ENCODE assay signal across 1 cellular context in the genomic region with DNA sequence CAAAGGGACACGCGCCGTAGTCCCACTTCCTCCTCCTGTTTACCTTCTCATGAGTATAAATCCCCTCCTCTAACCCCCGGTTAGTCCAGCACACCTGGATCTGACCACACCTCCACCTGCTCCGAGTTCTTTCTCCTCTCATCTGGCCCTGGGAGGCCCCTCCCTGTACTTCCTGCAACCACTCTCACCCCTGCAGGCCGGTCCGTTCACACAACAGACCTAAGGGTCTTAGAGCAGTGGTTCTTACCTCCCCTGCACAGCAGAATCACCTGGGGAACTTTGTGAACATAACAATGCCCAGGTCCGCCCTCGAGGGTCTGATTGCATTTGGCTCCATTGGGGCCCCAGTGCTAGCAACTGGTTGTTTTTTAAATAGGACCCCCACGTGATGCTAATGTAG.
TF ChIP-seq lines count a peak whose summit lies in the region.

No MANE protein-coding gene starts in this region.

TF ChIP-seq in H1, 55 proteins besides CTCF, POLR2A, EP300 and RAD21:
- TF ChIP-seq MAFK (IDR thresholded peaks at IDR 0.05; ENCODE audit: low read depth, low read length) = no peak
- TF ChIP-seq SP4 (IDR thresholded peaks at IDR 0.05; ENCODE audit: low read length) = no peak
- no peak for TF ChIP-seq ATF2 (IDR thresholded peaks at IDR 0.05; ENCODE audit: low read length)
- peak; percentile 30 for TF ChIP-seq CTBP2 (IDR thresholded peaks at IDR 0.05; ENCODE audit: borderline replicate concordance, insufficient read depth, insufficient read length, low read length)
- TF ChIP-seq YY1 (IDR thresholded peaks at IDR 0.05; ENCODE audit: low read depth, low read length) = 0 out of 2 replicates have a peak, but pooled peaks have one; percentile 32
- no peak for TF ChIP-seq RBBP5 (IDR thresholded peaks at IDR 0.05; ENCODE audit: borderline replicate concordance, low read depth, low read length)
- no peak for TF ChIP-seq RFX5 (IDR thresholded peaks at IDR 0.05; ENCODE audit: borderline replicate concordance, low read depth, low read length)
- TF ChIP-seq TEAD4 (IDR thresholded peaks at IDR 0.05; ENCODE audit: low read depth, low read length) = no peak
- TF ChIP-seq BRCA1 (IDR thresholded peaks at IDR 0.05; ENCODE audit: low read depth, low read length) = no peak
- no peak for TF ChIP-seq CBX8 (IDR thresholded peaks at IDR 0.05; ENCODE audit: borderline replicate concordance, low read depth, low read length)
- TF ChIP-seq BCL11A (IDR thresholded peaks at IDR 0.05; ENCODE audit: low read depth in 2 of 2, low read length in 2 of 2) = no peak
- no peak for TF ChIP-seq ZNF274 (IDR thresholded peaks at IDR 0.05; ENCODE audit: borderline replicate concordance, extremely low read depth, low read length)
- no peak for TF ChIP-seq KDM1A (IDR thresholded peaks at IDR 0.05; ENCODE audit: borderline replicate concordance, low read length)
- peak in 1 of 2 experiments; percentile 78; a peak in 1 of 4 replicates for TF ChIP-seq HDAC2 (IDR thresholded peaks at IDR 0.05; ENCODE audit: borderline replicate concordance in 1 of 2, low read depth in 2 of 2, low read length in 2 of 2)
- 0 out of 2 replicates have a peak, but pooled peaks have one; percentile 1 for TF ChIP-seq CEBPB (IDR thresholded peaks at IDR 0.05; ENCODE audit: low read depth, low read length)
- no peak for TF ChIP-seq CHD2 (IDR thresholded peaks at IDR 0.05; ENCODE audit: low read length)
- TF ChIP-seq KDM5A (IDR thresholded peaks at IDR 0.05; ENCODE audit: low read length) = no peak
- no peak for TF ChIP-seq ASH2L (IDR thresholded peaks at IDR 0.05; ENCODE audit: low read length)
- TF ChIP-seq TCF12 (IDR thresholded peaks at IDR 0.05; ENCODE audit: low read depth, low read length) = no peak; the same call in 1 of the 2 replicates
- TF ChIP-seq POLR2AphosphoS5 (IDR thresholded peaks at IDR 0.05; ENCODE audit: low read depth, low read length) = no peak
- TF ChIP-seq GABPA (IDR thresholded peaks at IDR 0.05; ENCODE audit: borderline replicate concordance, insufficient read depth, low read length) = no peak
- no peak for TF ChIP-seq CHD1 (IDR thresholded peaks at IDR 0.05; ENCODE audit: low read depth, low read length)
- TF ChIP-seq, protein P1, sequence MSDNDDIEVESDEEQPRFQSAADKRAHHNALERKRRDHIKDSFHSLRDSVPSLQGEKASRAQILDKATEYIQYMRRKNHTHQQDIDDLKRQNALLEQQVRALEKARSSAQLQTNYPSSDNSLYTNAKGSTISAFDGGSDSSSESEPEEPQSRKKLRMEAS (IDR thresholded peaks at IDR 0.05) = peak; percentile 17; the same call in 1 of the 2 replicates
- no peak for TF ChIP-seq SIX5 (IDR thresholded peaks at IDR 0.05; ENCODE audit: low read depth, low read length)
- no peak for TF ChIP-seq ATF3 (IDR thresholded peaks at IDR 0.05; ENCODE audit: insufficient read depth, low read depth, low read length)
- no peak for TF ChIP-seq RNF2 (IDR thresholded peaks at IDR 0.05; ENCODE audit: borderline replicate concordance, low read depth, low read length, missing control alignments, poor library complexity, severe bottlenecking)
- no peak for TF ChIP-seq NANOG (IDR thresholded peaks at IDR 0.05; ENCODE audit: insufficient read depth, low read depth, low read length, poor library complexity, severe bottlenecking)
- 0 out of 2 replicates have a peak, but pooled peaks have one; percentile 21 for TF ChIP-seq E2F6 (IDR thresholded peaks at IDR 0.05)
- TF ChIP-seq JUND (IDR thresholded peaks at IDR 0.05; ENCODE audit: low read length) = no peak
- no peak for TF ChIP-seq PHF8 (conservative IDR thresholded peaks at IDR 0.05; ENCODE audit: low read depth, low read length)
- TF ChIP-seq NRF1 (IDR thresholded peaks at IDR 0.05; ENCODE audit: low read depth, low read length) = no peak
- TF ChIP-seq, protein P2, sequence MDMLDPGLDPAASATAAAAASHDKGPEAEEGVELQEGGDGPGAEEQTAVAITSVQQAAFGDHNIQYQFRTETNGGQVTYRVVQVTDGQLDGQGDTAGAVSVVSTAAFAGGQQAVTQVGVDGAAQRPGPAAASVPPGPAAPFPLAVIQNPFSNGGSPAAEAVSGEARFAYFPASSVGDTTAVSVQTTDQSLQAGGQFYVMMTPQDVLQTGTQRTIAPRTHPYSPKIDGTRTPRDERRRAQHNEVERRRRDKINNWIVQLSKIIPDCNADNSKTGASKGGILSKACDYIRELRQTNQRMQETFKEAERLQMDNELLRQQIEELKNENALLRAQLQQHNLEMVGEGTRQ (IDR thresholded peaks at IDR 0.05; ENCODE audit: low read length) = peak; percentile 51; the same call in 1 of the 2 replicates
- TF ChIP-seq FOSL1 (IDR thresholded peaks at IDR 0.05; ENCODE audit: insufficient read depth, low read depth, low read length) = no peak
- TF ChIP-seq SP1 (IDR thresholded peaks at IDR 0.05; ENCODE audit: low read depth, low read length) = no peak
- no peak for TF ChIP-seq EGR1 (IDR thresholded peaks at IDR 0.05; ENCODE audit: borderline replicate concordance, low read depth, low read length)
- TF ChIP-seq CREB1 (IDR thresholded peaks at IDR 0.05) = no peak
- no peak for TF ChIP-seq BACH1 (IDR thresholded peaks at IDR 0.05; ENCODE audit: low read length)
- TF ChIP-seq TAF1 (IDR thresholded peaks at IDR 0.05; ENCODE audit: low read depth, low read length) = 0 out of 2 replicates have a peak, but pooled peaks have one; percentile 44
- TF ChIP-seq TAF7 (optimal IDR thresholded peaks at IDR 0.05; ENCODE audit: borderline replicate concordance, low read depth, low read length) = no peak
- TF ChIP-seq TBP (IDR thresholded peaks at IDR 0.05; ENCODE audit: low read depth, low read length) = peak; percentile 33
- TF ChIP-seq JUN (IDR thresholded peaks at IDR 0.05; ENCODE audit: low read depth, low read length) = no peak
- TF ChIP-seq SAP30 (IDR thresholded peaks at IDR 0.05; ENCODE audit: insufficient read depth, insufficient replicate concordance, low read length) = no peak
- TF ChIP-seq, protein P3, sequence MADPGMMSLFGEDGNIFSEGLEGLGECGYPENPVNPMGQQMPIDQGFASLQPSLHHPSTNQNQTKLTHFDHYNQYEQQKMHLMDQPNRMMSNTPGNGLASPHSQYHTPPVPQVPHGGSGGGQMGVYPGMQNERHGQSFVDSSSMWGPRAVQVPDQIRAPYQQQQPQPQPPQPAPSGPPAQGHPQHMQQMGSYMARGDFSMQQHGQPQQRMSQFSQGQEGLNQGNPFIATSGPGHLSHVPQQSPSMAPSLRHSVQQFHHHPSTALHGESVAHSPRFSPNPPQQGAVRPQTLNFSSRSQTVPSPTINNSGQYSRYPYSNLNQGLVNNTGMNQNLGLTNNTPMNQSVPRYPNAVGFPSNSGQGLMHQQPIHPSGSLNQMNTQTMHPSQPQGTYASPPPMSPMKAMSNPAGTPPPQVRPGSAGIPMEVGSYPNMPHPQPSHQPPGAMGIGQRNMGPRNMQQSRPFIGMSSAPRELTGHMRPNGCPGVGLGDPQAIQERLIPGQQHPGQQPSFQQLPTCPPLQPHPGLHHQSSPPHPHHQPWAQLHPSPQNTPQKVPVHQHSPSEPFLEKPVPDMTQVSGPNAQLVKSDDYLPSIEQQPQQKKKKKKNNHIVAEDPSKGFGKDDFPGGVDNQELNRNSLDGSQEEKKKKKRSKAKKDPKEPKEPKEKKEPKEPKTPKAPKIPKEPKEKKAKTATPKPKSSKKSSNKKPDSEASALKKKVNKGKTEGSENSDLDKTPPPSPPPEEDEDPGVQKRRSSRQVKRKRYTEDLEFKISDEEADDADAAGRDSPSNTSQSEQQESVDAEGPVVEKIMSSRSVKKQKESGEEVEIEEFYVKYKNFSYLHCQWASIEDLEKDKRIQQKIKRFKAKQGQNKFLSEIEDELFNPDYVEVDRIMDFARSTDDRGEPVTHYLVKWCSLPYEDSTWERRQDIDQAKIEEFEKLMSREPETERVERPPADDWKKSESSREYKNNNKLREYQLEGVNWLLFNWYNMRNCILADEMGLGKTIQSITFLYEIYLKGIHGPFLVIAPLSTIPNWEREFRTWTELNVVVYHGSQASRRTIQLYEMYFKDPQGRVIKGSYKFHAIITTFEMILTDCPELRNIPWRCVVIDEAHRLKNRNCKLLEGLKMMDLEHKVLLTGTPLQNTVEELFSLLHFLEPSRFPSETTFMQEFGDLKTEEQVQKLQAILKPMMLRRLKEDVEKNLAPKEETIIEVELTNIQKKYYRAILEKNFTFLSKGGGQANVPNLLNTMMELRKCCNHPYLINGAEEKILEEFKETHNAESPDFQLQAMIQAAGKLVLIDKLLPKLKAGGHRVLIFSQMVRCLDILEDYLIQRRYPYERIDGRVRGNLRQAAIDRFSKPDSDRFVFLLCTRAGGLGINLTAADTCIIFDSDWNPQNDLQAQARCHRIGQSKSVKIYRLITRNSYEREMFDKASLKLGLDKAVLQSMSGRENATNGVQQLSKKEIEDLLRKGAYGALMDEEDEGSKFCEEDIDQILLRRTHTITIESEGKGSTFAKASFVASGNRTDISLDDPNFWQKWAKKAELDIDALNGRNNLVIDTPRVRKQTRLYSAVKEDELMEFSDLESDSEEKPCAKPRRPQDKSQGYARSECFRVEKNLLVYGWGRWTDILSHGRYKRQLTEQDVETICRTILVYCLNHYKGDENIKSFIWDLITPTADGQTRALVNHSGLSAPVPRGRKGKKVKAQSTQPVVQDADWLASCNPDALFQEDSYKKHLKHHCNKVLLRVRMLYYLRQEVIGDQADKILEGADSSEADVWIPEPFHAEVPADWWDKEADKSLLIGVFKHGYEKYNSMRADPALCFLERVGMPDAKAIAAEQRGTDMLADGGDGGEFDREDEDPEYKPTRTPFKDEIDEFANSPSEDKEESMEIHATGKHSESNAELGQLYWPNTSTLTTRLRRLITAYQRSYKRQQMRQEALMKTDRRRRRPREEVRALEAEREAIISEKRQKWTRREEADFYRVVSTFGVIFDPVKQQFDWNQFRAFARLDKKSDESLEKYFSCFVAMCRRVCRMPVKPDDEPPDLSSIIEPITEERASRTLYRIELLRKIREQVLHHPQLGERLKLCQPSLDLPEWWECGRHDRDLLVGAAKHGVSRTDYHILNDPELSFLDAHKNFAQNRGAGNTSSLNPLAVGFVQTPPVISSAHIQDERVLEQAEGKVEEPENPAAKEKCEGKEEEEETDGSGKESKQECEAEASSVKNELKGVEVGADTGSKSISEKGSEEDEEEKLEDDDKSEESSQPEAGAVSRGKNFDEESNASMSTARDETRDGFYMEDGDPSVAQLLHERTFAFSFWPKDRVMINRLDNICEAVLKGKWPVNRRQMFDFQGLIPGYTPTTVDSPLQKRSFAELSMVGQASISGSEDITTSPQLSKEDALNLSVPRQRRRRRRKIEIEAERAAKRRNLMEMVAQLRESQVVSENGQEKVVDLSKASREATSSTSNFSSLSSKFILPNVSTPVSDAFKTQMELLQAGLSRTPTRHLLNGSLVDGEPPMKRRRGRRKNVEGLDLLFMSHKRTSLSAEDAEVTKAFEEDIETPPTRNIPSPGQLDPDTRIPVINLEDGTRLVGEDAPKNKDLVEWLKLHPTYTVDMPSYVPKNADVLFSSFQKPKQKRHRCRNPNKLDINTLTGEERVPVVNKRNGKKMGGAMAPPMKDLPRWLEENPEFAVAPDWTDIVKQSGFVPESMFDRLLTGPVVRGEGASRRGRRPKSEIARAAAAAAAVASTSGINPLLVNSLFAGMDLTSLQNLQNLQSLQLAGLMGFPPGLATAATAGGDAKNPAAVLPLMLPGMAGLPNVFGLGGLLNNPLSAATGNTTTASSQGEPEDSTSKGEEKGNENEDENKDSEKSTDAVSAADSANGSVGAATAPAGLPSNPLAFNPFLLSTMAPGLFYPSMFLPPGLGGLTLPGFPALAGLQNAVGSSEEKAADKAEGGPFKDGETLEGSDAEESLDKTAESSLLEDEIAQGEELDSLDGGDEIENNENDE (IDR thresholded peaks at IDR 0.05; ENCODE audit: insufficient replicate concordance, low read length) = no peak
- no peak for TF ChIP-seq SIN3A (conservative IDR thresholded peaks at IDR 0.05 in 1 of 2, IDR thresholded peaks at IDR 0.05 in 1 of 2; ENCODE audit: low read depth in 1 of 2, low read length in 2 of 2)
- TF ChIP-seq KDM4A (IDR thresholded peaks at IDR 0.05; ENCODE audit: low read depth, low read length, severe bottlenecking) = no peak
